Comparison of ENCODE assay signal across 30 cellular contexts in genomic region chr16:74982303-74982702, GRCh38. TPM values are rescaled to one million over a fixed set of nuclear protein-coding genes. Genes with fewer than 3 reads are reported as not detected.
A peak's percentile ranks its signal among the peaks of the same experiment; 100 is the strongest.
DNase-seq lines count a peak whose midpoint lies in the region; ATAC-seq and TF ChIP-seq lines count a peak whose summit lies in the region.
"Had no signal": no experiment of that assay in that cellular context is flagged by ENCODE, and none has a peak within 500 bp of the region (broad histone marks: within the 10 kb centered on the region; RNA-seq: fewer than 3 reads in every experiment).

No MANE protein-coding gene starts in this region.

- no peak overlapping the region for H3K56ac ChIP-seq in H9 (ENCODE audit: insufficient read length, low read depth, low read length)

- no peak overlapping the region for H2BK12ac ChIP-seq in H9 (ENCODE audit: insufficient read length, low read depth, low read length)

- H2AFZ ChIP-seq in H9 (ENCODE audit: low read length) = no peak overlapping the region

- H3K23ac ChIP-seq in H9 (ENCODE audit: insufficient read length, low read depth, low read length) = no peak overlapping the region

- no peaks in the 10 kb centered on the region for H3K9me3 ChIP-seq in CD4-positive, CD25-positive, alpha-beta regulatory T cell (ENCODE audit: control insufficient read depth in 2 of 2, low read length in 2 of 2)
- H3K9me3 ChIP-seq in H9 (ENCODE audit: control insufficient read depth, low read depth, low read length) = no peaks in the 10 kb centered on the region
- H3K9me3 ChIP-seq: esophagus muscularis mucosa, pancreas, suprapubic skin, uterus had no signal

- H2BK5ac ChIP-seq in H9 (ENCODE audit: insufficient read length, low read length) = no peak overlapping the region

- no peak for DNase-seq in CD4-positive, CD25-positive, alpha-beta regulatory T cell
- DNase-seq in H9 (no peak), WTC11 (ENCODE audit: low spot score) (no peak), DMS79 treated with DMSO at 0.1 percent for 48 hours (lab: John Stamatoyannopoulos, UW) (no peak)
- DNase-seq in activated CD4-positive, alpha-beta T cell treated with anti-CD3 and anti-CD28 coated beads, Interleukin-2, amount 50 U/mL, for 48 hours = no peak
- DNase-seq: activated CD4-positive, alpha-beta T cell treated with anti-CD3 and anti-CD28 coated beads, Interleukin-2, amount 50 U/mL, for 1 hour; activated CD8-positive, alpha-beta memory T cell treated with anti-CD3 and anti-CD28 coated beads, Interleukin-2, amount 50 U/mL, for 4 hours; activated effector memory CD4-positive, alpha-beta T cell treated with Interleukin-2 at 50 U/mL for 16 hours; brain microvascular endothelial cell; effector CD8-positive, alpha-beta T cell; foreskin melanocyte; KG1; left ventricle myocardium superior; midbrain; natural killer cell; NCI-H146; NCI-H748 treated with DMSO at 0.1 percent for 48 hours; pancreas; right cardiac atrium; stimulated activated CD4-positive, alpha-beta T cell treated with anti-CD3 and anti-CD28 coated beads, Interleukin-12 subunit alpha, Interleukin-12 subunit beta, amount 100 ng/mL, for 4 hours; stimulated activated CD4-positive, alpha-beta T cell treated with anti-CD3 and anti-CD28 coated beads, Interleukin-4, amount 100 ng/mL, for 24 hours; stimulated activated naive B cell treated with anti-CD40 and anti-IgM and Interleukin-4, amounts not matched to agents 10 μg/mL and 1 μg/mL and 100 μg/mL, for 72 hours; T-helper 9 cell; uterus had no signal

- peaks cover 6% of the 10 kb centered on the region for H3K27me3 Mint-ChIP-seq in CD4-positive, CD25-positive, alpha-beta regulatory T cell
- H3K27me3 Mint-ChIP-seq in H9 (ENCODE audit: low read depth) (no peaks in the 10 kb centered on the region), WTC11 (ENCODE audit: low read depth) (no peaks in the 10 kb centered on the region), nephron (ENCODE audit: low read depth) (no peaks in the 10 kb centered on the region)
- H3K27me3 Mint-ChIP-seq: stimulated activated naive B cell treated with anti-CD40 and anti-IgM and Interleukin-4, amounts not matched to agents 10 μg/mL and 1 μg/mL and 100 μg/mL, for 72 hours had no signal

- H4K5ac ChIP-seq in H9 (ENCODE audit: insufficient read length, low read depth, low read length) = no peak overlapping the region

- H3K4me1 Mint-ChIP-seq in CD4-positive, CD25-positive, alpha-beta regulatory T cell = peaks cover 5 to 36% (median 24%) of the 10 kb centered on the region in 4 donors
- H3K4me1 Mint-ChIP-seq in H9 = peaks cover 3 to 6% of the 10 kb centered on the region in 2 experiments
- peaks cover 7% of the 10 kb centered on the region for H3K4me1 Mint-ChIP-seq in WTC11
- peaks cover 9% of the 10 kb centered on the region for H3K4me1 Mint-ChIP-seq in nephron

- H4K8ac ChIP-seq in H9 (replicated peaks; ENCODE audit: insufficient read length, low read depth, low read length) = no peak overlapping the region

- H3K27me3 ChIP-seq in CD4-positive, CD25-positive, alpha-beta regulatory T cell (ENCODE audit: control insufficient read depth, insufficient read depth, low read length) = no peaks in the 10 kb centered on the region
- no peaks in the 10 kb centered on the region for H3K27me3 ChIP-seq in H9 (ENCODE audit: insufficient read depth, low read length)
- H3K27me3 ChIP-seq: brain microvascular endothelial cell, esophagus muscularis mucosa, pancreas, suprapubic skin, uterus had no signal

- H3K36me3 ChIP-seq in CD4-positive, CD25-positive, alpha-beta regulatory T cell (ENCODE audit: control insufficient read depth, insufficient read depth, low read length) = peaks cover 6% of the 10 kb centered on the region
- H3K36me3 ChIP-seq: brain microvascular endothelial cell, pancreas, uterus had no signal

- no peak overlapping the region for H3K27ac ChIP-seq in CD4-positive, CD25-positive, alpha-beta regulatory T cell (ENCODE audit: insufficient read depth, low read length, poor library complexity, severe bottlenecking)
- H3K27ac ChIP-seq in H9 (ENCODE audit: insufficient read length, low read depth, low read length) = no peak overlapping the region
- H3K27ac ChIP-seq: brain microvascular endothelial cell, esophagus muscularis mucosa, pancreas, suprapubic skin, uterus had no signal

- no peak overlapping the region for H4K91ac ChIP-seq in H9 (ENCODE audit: insufficient read length, low read depth, low read length)

- H3K9me3 Mint-ChIP-seq in CD4-positive, CD25-positive, alpha-beta regulatory T cell = no peaks in the 10 kb centered on the region
- H3K9me3 Mint-ChIP-seq in H9 (no peaks in the 10 kb centered on the region; a peak in 1 of 5 replicates), WTC11 (no peaks in the 10 kb centered on the region), nephron (no peaks in the 10 kb centered on the region)
- H3K9me3 Mint-ChIP-seq: CD14-positive monocyte; natural killer cell; stimulated activated naive B cell treated with anti-CD40 and anti-IgM and Interleukin-4, amounts not matched to agents 10 μg/mL and 1 μg/mL and 100 μg/mL, for 72 hours had no signal

- peaks cover 11% of the 10 kb centered on the region for H3K4me1 ChIP-seq in CD4-positive, CD25-positive, alpha-beta regulatory T cell (ENCODE audit: control insufficient read depth, insufficient read depth, low read length, poor library complexity, severe bottlenecking)
- H3K4me1 ChIP-seq in H9 (ENCODE audit: insufficient read depth, low read length) = no peaks in the 10 kb centered on the region
- H3K4me1 ChIP-seq: uterus had no signal

- peaks cover 5% of the 10 kb centered on the region for H3K23me2 ChIP-seq in H9 (ENCODE audit: insufficient read length, low read depth, low read length, poor library complexity, severe bottlenecking)

- H3K9ac ChIP-seq in H9 (ENCODE audit: extremely low read depth, insufficient read length, low read length) = no peak overlapping the region

- no peak overlapping the region for H3K4me3 ChIP-seq in CD4-positive, CD25-positive, alpha-beta regulatory T cell (ENCODE audit: low read depth, low read length)
- H3K4me3 ChIP-seq: esophagus muscularis mucosa, pancreas, suprapubic skin, uterus had no signal

- TF ChIP-seq CTCF in H9 (conservative IDR thresholded peaks at IDR 0.05) = 0 out of 3 replicates have a peak, but pooled peaks have one; percentile 14
- TF ChIP-seq CTCF in WTC11 (IDR thresholded peaks at IDR 0.05) = no peak
- no peak for TF ChIP-seq CTCF in nephron (IDR thresholded peaks at IDR 0.05; ENCODE audit: unreplicated experiment in 3 of 3)

- no peaks in the 10 kb centered on the region for H3K79me2 ChIP-seq in H9 (ENCODE audit: insufficient read depth, low read length)

- no peak overlapping the region for H2BK120ac ChIP-seq in H9 (ENCODE audit: low read depth, low read length, poor library complexity, severe bottlenecking)

- CTCF ChIA-PET in WTC11 (lab: Charles Lee) = interaction anchor here (0.6 to 1.6 kb wide), 4 partner anchors 9 to 535 kb away, joined by 3 to 4 read pairs (median 3); partner anchors contain the start of gene ZNRF1

- no peak overlapping the region for H3K18ac ChIP-seq in H9 (ENCODE audit: insufficient read length, low read depth, low read length)

- no peaks in the 10 kb centered on the region for H3K79me1 ChIP-seq in H9 (ENCODE audit: insufficient read depth, low read depth, low read length, poor library complexity, severe bottlenecking)

- H2BK20ac ChIP-seq in H9 (ENCODE audit: low read depth, low read length, poor library complexity, severe bottlenecking) = no peak overlapping the region

- no peak overlapping the region for H2BK15ac ChIP-seq in H9 (ENCODE audit: low read depth, low read length)

- peaks cover 3% of the 10 kb centered on the region for H3K36me3 Mint-ChIP-seq in CD4-positive, CD25-positive, alpha-beta regulatory T cell
- peaks cover 8 to 19% (median 16%) of the 10 kb centered on the region in 3 experiments for H3K36me3 Mint-ChIP-seq in H9 (ENCODE audit: insufficient read depth in 1 of 3, low read depth in 3 of 3)
- H3K36me3 Mint-ChIP-seq in WTC11 = peaks cover 5% of the 10 kb centered on the region; the same call in 1 of the 2 replicates
- H3K36me3 Mint-ChIP-seq in nephron (ENCODE audit: low read depth) = peaks cover 21% of the 10 kb centered on the region
- H3K36me3 Mint-ChIP-seq: natural killer cell had no signal

- H3K4me2 ChIP-seq in H9 (ENCODE audit: insufficient read depth, insufficient read length, low read length) = no peak overlapping the region

- H3K4ac ChIP-seq in H9 (ENCODE audit: low read depth, low read length) = no peak overlapping the region

- peak overlapping the region; percentile 80 to 93 (median 86) for H3K4me3 Mint-ChIP-seq in CD4-positive, CD25-positive, alpha-beta regulatory T cell
- H3K4me3 Mint-ChIP-seq in H9 (peak overlapping the region in 1 of 2 experiments; percentile 47; a peak in 2 of 5 replicates), WTC11 (peak overlapping the region; percentile 64; the same call in 1 of the 2 replicates), nephron (peak overlapping the region; percentile 79 to 86 (median 83))
- H3K4me3 Mint-ChIP-seq: CD14-positive monocyte had no signal

- H4K20me1 ChIP-seq in H9 (ENCODE audit: control insufficient read depth, insufficient read depth, insufficient read length) = no peaks in the 10 kb centered on the region

- POLR2A ChIA-PET in WTC11 (lab: Charles Lee) = no interaction called here

- no peak overlapping the region for H3T11ph ChIP-seq in H9 (ENCODE audit: low read length)

- H3K14ac ChIP-seq in H9 (ENCODE audit: insufficient read depth, low read length) = no peak overlapping the region

- no peak overlapping the region for H2AK5ac ChIP-seq in H9 (ENCODE audit: insufficient read length, low read length)

- no peak for ATAC-seq in CD4-positive, CD25-positive, alpha-beta regulatory T cell (ENCODE audit: low read depth in 2 of 2)
- ATAC-seq in WTC11 (no peak), GM21515 (IDR thresholded peaks at IDR 0.05; ENCODE audit: unreplicated experiment) (no peak)
- ATAC-seq: left ventricle myocardium superior; natural killer cell; pancreas; right cardiac atrium; Right ventricle myocardium inferior; stimulated activated naive B cell treated with anti-CD40 and anti-IgM and Interleukin-4, amounts not matched to agents 10 μg/mL and 1 μg/mL and 100 μg/mL, for 72 hours had no signal

- WGBS in H9 (ENCODE audit: extremely low coverage, insufficient read length, low lambda C conversion rate) = no CpG with 5 or more reads among the region's 2 CpGs

- no peak overlapping the region for H3K27ac Mint-ChIP-seq in CD4-positive, CD25-positive, alpha-beta regulatory T cell
- no peak overlapping the region for H3K27ac Mint-ChIP-seq in H9
- no peak overlapping the region for H3K27ac Mint-ChIP-seq in WTC11
- peak overlapping the region in 1 of 3 experiments; percentile 32 for H3K27ac Mint-ChIP-seq in nephron
- H3K27ac Mint-ChIP-seq: CD14-positive monocyte; stimulated activated naive B cell treated with anti-CD40 and anti-IgM and Interleukin-4, amounts not matched to agents 10 μg/mL and 1 μg/mL and 100 μg/mL, for 72 hours had no signal

TF ChIP-seq in WTC11, 78 proteins besides CTCF, POLR2A, EP300 and RAD21 (continues in another document):
- no peak for TF ChIP-seq CREM (CRISPR knock-in tag; IDR thresholded peaks at IDR 0.05)

RNA-seq across cellular contexts. Expression of gene WDR59, which starts 2.6 kb away (rescaled TPM):
- 89.2 TPM for total RNA-seq in CD4-positive, CD25-positive, alpha-beta regulatory T cell
- 10 to 100 TPM; 11.4 to 14.9 (median 13.0) TPM for polyA plus RNA-seq in CD4-positive, CD25-positive, alpha-beta regulatory T cell
- total RNA-seq in H9 (2021) (91.8 and 97.5 TPM in 2 replicates), WTC11 (2021) (100 to 111 TPM (median 102 TPM) in 3 replicates)

RNA-seq across cellular contexts. Expression of gene ZNRF1, which starts 16.5 kb away (rescaled TPM):
- 15.1 TPM for total RNA-seq in CD4-positive, CD25-positive, alpha-beta regulatory T cell
- polyA plus RNA-seq in CD4-positive, CD25-positive, alpha-beta regulatory T cell = 1 to 10 TPM; 3.2 to 8.6 (median 5.8) TPM
- total RNA-seq in H9 (2021) (48.7 and 49.6 TPM in 2 replicates), WTC11 (2021) (44.3 to 47.6 TPM (median 46.5 TPM) in 3 replicates)
